In genomic region chr2:160229591-160229990, GRCh38 we compare ENCODE assay signal across 15 cellular contexts. TPM values are rescaled to one million over a fixed set of nuclear protein-coding genes. Genes with fewer than 3 reads are reported as not detected.
DNase-seq lines count a peak whose midpoint lies in the region; ATAC-seq, FAIRE-seq and TF ChIP-seq lines count a peak whose summit lies in the region.
"Had no signal": no experiment of that assay in that cellular context is flagged by ENCODE, and none has a peak within 500 bp of the region (broad histone marks: within the 10 kb centered on the region; RNA-seq: fewer than 3 reads in every experiment).

No MANE protein-coding gene starts in this region.

- peak overlapping the region; percentile 61 for H3K4me2 ChIP-seq in keratinocyte (ENCODE audit: control insufficient read depth, extremely low read depth, insufficient read depth, low read depth, low read length)

- H3K27ac ChIP-seq in keratinocyte (ENCODE audit: control insufficient read depth, insufficient read depth, low read length) = peak overlapping the region; percentile 95
- peak overlapping the region in 1 of 2 donors; percentile 64 for H3K27ac ChIP-seq in small intestine (ENCODE audit: low read depth in 1 of 2, low read length in 1 of 2)
- H3K27ac ChIP-seq: right lobe of liver had no signal

- ATAC-seq in GM18519 (IDR thresholded peaks at IDR 0.05; ENCODE audit: low FRiP score, unreplicated experiment) = no peak
- no peak for ATAC-seq in activated CD8-positive, alpha-beta T cell treated with anti-CD3 and anti-CD28 coated beads for 36 hours
- ATAC-seq: activated T-cell treated with anti-CD3 and anti-CD28 coated beads, Interleukin-2, amount 50 U/mL, for 4 hours; CD8-positive, alpha-beta T cell had no signal

- DNase-seq in HT1080 (ENCODE audit: low read depth) = peak; percentile 59
- peak; percentile 54 for DNase-seq in astrocyte of the spinal cord (ENCODE audit: low read depth, low spot score)
- DNase-seq in keratinocyte (ENCODE audit: low read depth, low spot score) = no peak
- DNase-seq in small intestine = peak; percentile 78
- no peak for DNase-seq in NCI-H748 treated with DMSO at 0.1 percent for 48 hours (lab: John Stamatoyannopoulos, UW)
- DNase-seq in activated CD8-positive, alpha-beta T cell treated with anti-CD3 and anti-CD28 coated beads for 36 hours = no peak
- no peak for DNase-seq in GM12891 (ENCODE audit: insufficient read length, low spot score)
- DNase-seq: activated T-cell treated with anti-CD3 and anti-CD28 coated beads, Interleukin-2, amount 50 U/mL, for 4 hours; CD8-positive, alpha-beta T cell; GOT3; NCI-H1105 treated with DMSO at 0.1 percent for 48 hours; right lobe of liver; substantia nigra had no signal

- no peak for TF ChIP-seq CTCF in astrocyte of the spinal cord (IDR thresholded peaks at IDR 0.05; ENCODE audit: low read depth, low read length)
- no peak for TF ChIP-seq CTCF in keratinocyte (optimal IDR thresholded peaks at IDR 0.05 in 1 of 3, IDR thresholded peaks at IDR 0.05 in 1 of 3, conservative IDR thresholded peaks at IDR 0.05 in 1 of 3; ENCODE audit: extremely low read depth in 1 of 3, insufficient read depth in 2 of 3, low read length in 3 of 3)
- no peak for TF ChIP-seq CTCF in activated CD8-positive, alpha-beta T cell treated with anti-CD3 and anti-CD28 coated beads for 36 hours (IDR thresholded peaks at IDR 0.05)

- H3K4me3 ChIP-seq in astrocyte of the spinal cord (ENCODE audit: low read depth, low read length) (no peak overlapping the region), keratinocyte (ENCODE audit: control insufficient read depth in 2 of 3, extremely low read depth in 1 of 3, insufficient read depth in 2 of 3, low read depth in 1 of 3, low read length in 3 of 3) (peak overlapping the region in 2 of 3 experiments; percentile 9 to 15), small intestine (ENCODE audit: low read depth in 1 of 2, low read length in 2 of 2) (no peak overlapping the region)
- H3K4me3 ChIP-seq: right lobe of liver had no signal

- peaks cover 11% of the 10 kb centered on the region for H3K4me1 Mint-ChIP-seq in activated CD8-positive, alpha-beta T cell treated with anti-CD3 and anti-CD28 coated beads for 36 hours (ENCODE audit: low read depth)

- H3K4me3 Mint-ChIP-seq in activated CD8-positive, alpha-beta T cell treated with anti-CD3 and anti-CD28 coated beads for 36 hours = no peak overlapping the region
- H3K4me3 Mint-ChIP-seq: activated T-cell treated with anti-CD3 and anti-CD28 coated beads, Interleukin-2, amount 50 U/mL, for 4 hours; CD8-positive, alpha-beta T cell had no signal

- intact Hi-C loops in activated CD8-positive, alpha-beta T cell treated with anti-CD3 and anti-CD28 coated beads for 36 hours (cut with micrococcal nuclease) = no loop called here

- H2AFZ ChIP-seq in keratinocyte (ENCODE audit: control insufficient read depth, low read length) = no peak overlapping the region

- CTCF ChIA-PET in activated CD8-positive, alpha-beta T cell treated with anti-CD3 and anti-CD28 coated beads for 36 hours (lab: Charles Lee) = interaction anchor here (0.6 to 1.4 kb wide), 5 partner anchors 11 to 492 kb away, joined by 3 to 5 read pairs (median 4); no protein-coding TSS in a partner anchor

- TF ChIP-seq POLR2A in GM12891 (IDR thresholded peaks at IDR 0.05; ENCODE audit: low read depth, low read length) = no peak

- H3K4me1 ChIP-seq in keratinocyte (ENCODE audit: control insufficient read depth, extremely low read depth, insufficient read depth, low read length) = peaks cover 59% of the 10 kb centered on the region
- H3K4me1 ChIP-seq in small intestine (ENCODE audit: control insufficient read depth in 2 of 2, insufficient read depth in 1 of 2, low read depth in 1 of 2, low read length in 1 of 2) = peaks cover 8 to 18% of the 10 kb centered on the region in 2 donors

- H3K27me3 Mint-ChIP-seq in activated CD8-positive, alpha-beta T cell treated with anti-CD3 and anti-CD28 coated beads for 36 hours = peaks cover 13% of the 10 kb centered on the region

- H3K36me3 ChIP-seq in keratinocyte (ENCODE audit: control insufficient read depth in 2 of 2, extremely low read depth in 1 of 2, insufficient read depth in 2 of 2, low read length in 2 of 2) (no peaks in the 10 kb centered on the region), small intestine (ENCODE audit: control insufficient read depth in 2 of 2, insufficient read depth in 2 of 2, low read length in 2 of 2) (no peaks in the 10 kb centered on the region)
- H3K36me3 ChIP-seq: right lobe of liver had no signal

- H3K27ac Mint-ChIP-seq in activated CD8-positive, alpha-beta T cell treated with anti-CD3 and anti-CD28 coated beads for 36 hours = no peak overlapping the region
- H3K27ac Mint-ChIP-seq: CD8-positive, alpha-beta T cell had no signal

- peak overlapping the region; percentile 74 for H3K9ac ChIP-seq in keratinocyte (ENCODE audit: control insufficient read depth, extremely low read depth, insufficient read depth, low read length)

- POLR2A ChIA-PET in activated CD8-positive, alpha-beta T cell treated with anti-CD3 and anti-CD28 coated beads for 36 hours (lab: Charles Lee) = interaction anchor here (0.7 kb wide), 1 partner anchor 9 kb away, joined by 3 read pairs; no protein-coding TSS in a partner anchor

- in situ Hi-C loops in astrocyte of the spinal cord (cut with HindIII; ENCODE audit: low sequenced_read_pairs) = no loop called here

- no peaks in the 10 kb centered on the region for H4K20me1 ChIP-seq in keratinocyte (ENCODE audit: control insufficient read depth, extremely low read depth, insufficient read depth, low read length)

- FAIRE-seq in keratinocyte (lab: Jason Lieb, UNC) (peak; percentile 79), small intestine (lab: Jason Lieb, UNC) (no peak), GM12891 (lab: Jason Lieb, UNC) (no peak)

- dilution Hi-C loops in keratinocyte (cut with MboI; ENCODE audit: extremely low pct_ligation_motif_present, low sequenced_read_pairs) = no loop called here

- 88 to 97% (median 91%) methylated on average over 1 of the region's 1 CpG for WGBS in small intestine, 3 donors

- no peaks in the 10 kb centered on the region for H3K9me1 ChIP-seq in keratinocyte (ENCODE audit: control insufficient read depth, extremely low read depth, insufficient read depth, low read length)

- no peaks in the 10 kb centered on the region for H3K36me3 Mint-ChIP-seq in activated CD8-positive, alpha-beta T cell treated with anti-CD3 and anti-CD28 coated beads for 36 hours (ENCODE audit: low read depth)
- H3K36me3 Mint-ChIP-seq: CD8-positive, alpha-beta T cell had no signal

- no peaks in the 10 kb centered on the region for H3K79me2 ChIP-seq in keratinocyte (ENCODE audit: control insufficient read depth, insufficient read depth, low read length)

- H3K9me3 ChIP-seq in keratinocyte (ENCODE audit: control insufficient read depth, low read depth, low read length) = no peaks in the 10 kb centered on the region
- no peaks in the 10 kb centered on the region for H3K9me3 ChIP-seq in small intestine (ENCODE audit: control insufficient read depth, low read depth)
- H3K9me3 ChIP-seq: right lobe of liver had no signal

- no peaks in the 10 kb centered on the region for H3K27me3 ChIP-seq in keratinocyte (ENCODE audit: control insufficient read depth, extremely low read depth, insufficient read depth, low read length)
- no peaks in the 10 kb centered on the region for H3K27me3 ChIP-seq in small intestine (ENCODE audit: control insufficient read depth in 2 of 2, insufficient read depth in 2 of 2, low read length in 2 of 2)
- H3K27me3 ChIP-seq: right lobe of liver had no signal

- no peaks in the 10 kb centered on the region for H3K9me3 Mint-ChIP-seq in activated CD8-positive, alpha-beta T cell treated with anti-CD3 and anti-CD28 coated beads for 36 hours
- H3K9me3 Mint-ChIP-seq: activated T-cell treated with anti-CD3 and anti-CD28 coated beads, Interleukin-2, amount 50 U/mL, for 4 hours; CD8-positive, alpha-beta T cell had no signal

TF ChIP-seq in GM12891, 5 proteins besides CTCF, POLR2A, EP300 and RAD21:
- TF ChIP-seq POU2F2 (IDR thresholded peaks at IDR 0.05; ENCODE audit: low read depth, low read length) (no peak), TAF1 (IDR thresholded peaks at IDR 0.05; ENCODE audit: low read depth, low read length) (no peak), POLR2AphosphoS5 (IDR thresholded peaks at IDR 0.05; ENCODE audit: low read depth, low read length) (no peak), PAX5 (IDR thresholded peaks at IDR 0.05; ENCODE audit: insufficient read depth, low read length, severe bottlenecking) (no peak), SPI1 (IDR thresholded peaks at IDR 0.05; ENCODE audit: low read depth, low read length) (no peak)
TF ChIP-seq in GM12891: peak in this region for 0.

RNA-seq across cellular contexts. Expression of gene ITGB6, which starts 29.5 kb away (rescaled TPM):
- total RNA-seq in HT1080 (2014; rRNA removed; shearing (Covaris generic)) = 0.05 and 0.33 TPM in 2 replicates
- 0.16 and 0.24 TPM in 2 replicates for polyA plus RNA-seq in HT1080 (2015; cell fraction: cytosol; rRNA removed)
- polyA plus RNA-seq in HT1080 (2015; cell fraction: nucleus; rRNA removed) = 0.30 and 0.42 TPM in 2 replicates
- polyA plus RNA-seq in keratinocyte = 174 to 197 TPM (median 183 TPM) in 3 replicates
- 7.3 TPM for polyA plus RNA-seq in keratinocyte (2011; ENCODE audit: low read depth)
- 39.0 and 68.3 TPM in 2 replicates for polyA plus RNA-seq in keratinocyte (2011; cell fraction: cytosol; rRNA removed)
- 324 and 400 TPM in 2 replicates for polyA plus RNA-seq in keratinocyte (2011; cell fraction: nucleus; rRNA removed)
- 15.1 and 117 TPM in 2 replicates for polyA plus RNA-seq in keratinocyte (2012; ENCODE audit: low replicate concordance)
- polyA minus RNA-seq in keratinocyte = 102 to 255 TPM (median 248 TPM) in 3 replicates
- polyA minus RNA-seq in keratinocyte (2011; cell fraction: cytosol; rRNA and poly(A)+ RNA removed) = 108 TPM
- polyA minus RNA-seq in keratinocyte (2011; cell fraction: nucleus; rRNA and poly(A)+ RNA removed) = 418 and 705 TPM in 2 replicates
- 1 to 10 TPM; 3.0 to 5.6 (median 3.9) TPM for polyA plus RNA-seq in small intestine
- total RNA-seq in activated CD8-positive, alpha-beta T cell treated with anti-CD3 and anti-CD28 coated beads for 36 hours = not detected
- not detected for polyA plus RNA-seq in GM12891 (2012; ENCODE audit: low read depth, missing spikeins)
- total RNA-seq: activated T-cell treated with anti-CD3 and anti-CD28 coated beads, Interleukin-2, amount 50 U/mL, for 4 hours; CD8-positive, alpha-beta T cell; SK-MEL-5 had no signal

Comparison
In these comparisons a context has a peak if more than half of its experiments do, and no peak if none do; other contexts are left out.
1. DNase-seq: peak in HT1080 (single experiment), astrocyte of the spinal cord (single experiment) and small intestine (single experiment); none in keratinocyte (single experiment), NCI-H748 treated with DMSO at 0.1 percent for 48 hours (single experiment), activated CD8-positive, alpha-beta T cell treated with anti-CD3 and anti-CD28 coated beads for 36 hours (single experiment) and GM12891 (single experiment).
2. H3K4me3 ChIP-seq: peak in keratinocyte (2 of 3); none in astrocyte of the spinal cord (single experiment) and small intestine (0 of 2).